Comparison of ENCODE assay signal across 8 cellular contexts in genomic region chr4:153486281-153487151, GRCh38.
A peak's percentile ranks its signal among the peaks of the same experiment; 100 is the strongest.
DNase-seq lines count a peak whose midpoint lies in the region; ATAC-seq, FAIRE-seq and TF ChIP-seq lines count a peak whose summit lies in the region.

No MANE protein-coding gene starts in this region.

- in situ Hi-C loops in ACHN (cut with HindIII; ENCODE audit: low pct_ligation_motif_present, low pct_unique_long_range_greater_than_20kb, low sequenced_read_pairs): no loop called here

- peak; percentile 61 for FAIRE-seq in H54 (lab: Jason Lieb, UNC)

- ATAC-seq in GM18867 (IDR thresholded peaks at IDR 0.05; ENCODE audit: unreplicated experiment): no peak

- TF ChIP-seq POLR2A in H54 (IDR thresholded peaks at IDR 0.05; ENCODE audit: low read depth, low read length): no peak

- DNase-seq in ACHN: peak; percentile 76
- peak; percentile 45 for DNase-seq in H54 (ENCODE audit: insufficient read length, low spot score)
- DNase-seq in activated T-cell treated with anti-CD3 and anti-CD28 coated beads, Interleukin-2, amount 50 U/mL, for 48 hours: peak; percentile 51 to 57
- peak; percentile 84 for DNase-seq in hepatic stellate cell (ENCODE audit: low spot score)
- peak; percentile 19 for DNase-seq in stimulated activated naive CD4-positive, alpha-beta T cell treated with Interleukin-2 at 50 U/mL for 16 hours (lab: John Stamatoyannopoulos, UW)
- no peak for DNase-seq in NCI-H2171 treated with DMSO at 0.1 percent for 48 hours (lab: John Stamatoyannopoulos, UW)
- DNase-seq in NCI-H774 (lab: John Stamatoyannopoulos, UW): no peak

Comparison
In these comparisons a context has a peak if more than half of its experiments do, and no peak if none do; other contexts are left out.
1. DNase-seq: peak in ACHN (single experiment), H54 (single experiment), activated T-cell treated with anti-CD3 and anti-CD28 coated beads, Interleukin-2, amount 50 U/mL, for 48 hours (2 of 2), hepatic stellate cell (single experiment) and stimulated activated naive CD4-positive, alpha-beta T cell treated with Interleukin-2 at 50 U/mL for 16 hours (single experiment); none in NCI-H2171 treated with DMSO at 0.1 percent for 48 hours (single experiment) and NCI-H774 (single experiment).